In genomic region chr11:86589856-86590589, GRCh38 we compare ENCODE assay signal across 17 cellular contexts.
A peak's percentile ranks its signal among the peaks of the same experiment; 100 is the strongest.
DNase-seq lines count a peak whose midpoint lies in the region; ATAC-seq, FAIRE-seq and TF ChIP-seq lines count a peak whose summit lies in the region.
"Had no signal": no experiment of that assay in that cellular context is flagged by ENCODE, and none has a peak within 500 bp of the region (broad histone marks: within the 10 kb centered on the region; RNA-seq: fewer than 3 reads in every experiment).

No MANE protein-coding gene starts in this region.

- H3K4me2 ChIP-seq in K562 (ENCODE audit: insufficient read depth, low read length) (no peak overlapping the region), neuronal stem cell (ENCODE audit: insufficient read depth, low read length, poor library complexity, severe bottlenecking) (no peak overlapping the region)

- H3K9me1 ChIP-seq in K562 (ENCODE audit: control insufficient read depth, insufficient read depth, low read length): no peaks in the 10 kb centered on the region

- H3K23ac ChIP-seq in neuronal stem cell (ENCODE audit: low read depth, low read length, poor library complexity): no peak overlapping the region

- no peak for FAIRE-seq in K562 (lab: Jason Lieb, UNC)
- FAIRE-seq: A204.1, GM12878 had no signal

- BruUV-seq in Calu3 (replicated peaks; lab: Mats Ljungman, UMichigan) (no TSS peak), K562 (replicated peaks; lab: Mats Ljungman, UMichigan) (no TSS peak), A673 (replicated peaks; lab: Mats Ljungman, UMichigan) (no TSS peak)

- peaks cover 3% of the 10 kb centered on the region for H3K9me3 Mint-ChIP-seq in activated CD4-positive, alpha-beta T cell treated with anti-CD3 and anti-CD28 coated beads, Interleukin-2, amount 10 ng/mL, durations not matched to agents 24 days and 14 days
- no peaks in the 10 kb centered on the region for H3K9me3 Mint-ChIP-seq in activated CD4-positive, alpha-beta T cell treated with anti-CD3 and anti-CD28 coated beads, Interleukin-2, amount 10 ng/mL, durations not matched to agents 7 days and 5 days
- no peaks in the 10 kb centered on the region for H3K9me3 Mint-ChIP-seq in Calu3 (ENCODE audit: low read depth, unreplicated experiment)

- TF ChIP-seq CTCF in Calu3 (IDR thresholded peaks at IDR 0.05; ENCODE audit: unreplicated experiment): no peak
- TF ChIP-seq CTCF in K562 (IDR thresholded peaks at IDR 0.05 in 2 of 3, conservative IDR thresholded peaks at IDR 0.05 in 1 of 3; ENCODE audit: insufficient read depth in 2 of 3, low read depth in 1 of 3, low read length in 3 of 3): no peak
- no peak for TF ChIP-seq CTCF in A673 (conservative IDR thresholded peaks at IDR 0.05; ENCODE audit: low read depth, low read length)

- ATAC-seq in K562: 0 out of 3 replicates have a peak, but pooled peaks have one; percentile 20
- ATAC-seq: GM12878 had no signal

- H2BK5ac ChIP-seq in neuronal stem cell (ENCODE audit: low read length): peak overlapping the region; percentile 61

- no peak overlapping the region for H4K8ac ChIP-seq in neuronal stem cell (ENCODE audit: low read depth, low read length)

- no peak overlapping the region for H2BK120ac ChIP-seq in neuronal stem cell (ENCODE audit: low read depth, low read length)

- no peaks in the 10 kb centered on the region for H3K9me3 ChIP-seq in K562 (replicated peaks; ENCODE audit: control insufficient read depth, insufficient read depth, low read depth, low read length)
- H3K9me3 ChIP-seq in neuronal stem cell (replicated peaks in 1 of 2; ENCODE audit: control insufficient read depth in 2 of 2, insufficient read depth in 1 of 2, low read depth in 1 of 2, low read length in 2 of 2): no peaks in the 10 kb centered on the region
- H3K9me3 ChIP-seq in A673 (ENCODE audit: low read depth, low read length, poor library complexity, severe bottlenecking): no peaks in the 10 kb centered on the region

- no peaks in the 10 kb centered on the region for H3K79me2 ChIP-seq in K562 (ENCODE audit: control insufficient read depth, insufficient read depth, low read length)

- TF ChIP-seq RAD21 in K562 (CRISPR knock-in tag; conservative IDR thresholded peaks at IDR 0.05 in 1 of 2, IDR thresholded peaks at IDR 0.05 in 1 of 2): no peak

- H3K27me3 ChIP-seq in K562 (ENCODE audit: control insufficient read depth in 2 of 2, insufficient read depth in 2 of 2, low read length in 2 of 2): peaks cover 0 to 5% of the 10 kb centered on the region in 2 experiments; a peak in 1 of 5 replicates
- H3K27me3 ChIP-seq in neuronal stem cell (ENCODE audit: control insufficient read depth in 3 of 3, insufficient read depth in 3 of 3, low read depth in 1 of 3, low read length in 3 of 3): no peaks in the 10 kb centered on the region
- no peaks in the 10 kb centered on the region for H3K27me3 ChIP-seq in A673 (replicated peaks; ENCODE audit: insufficient read depth, low read depth, low read length, poor library complexity)

- H3K27ac ChIP-seq in K562 (ENCODE audit: extremely low read depth, low read depth, low read length): no peak overlapping the region
- H3K27ac ChIP-seq in neuronal stem cell (replicated peaks; ENCODE audit: low read length): peak overlapping the region; percentile 98
- H3K27ac ChIP-seq in A673 (ENCODE audit: low read depth, low read length, poor library complexity, severe bottlenecking): no peak overlapping the region
- H3K27ac ChIP-seq: GM23248 had no signal

- POLR2A ChIA-PET in activated CD4-positive, alpha-beta T cell treated with anti-CD3 and anti-CD28 coated beads, Interleukin-2, amount 10 ng/mL, durations not matched to agents 7 days and 5 days (lab: Charles Lee): no interaction called here
- POLR2A ChIA-PET in K562 (lab: Yijun Ruan, JAX) (interaction anchor here (0.6 to 1.0 kb wide), 3 partner anchors 18 to 111 kb away, joined by 3 read pairs; no protein-coding TSS in a partner anchor), A673 (lab: Charles Lee; ENCODE audit: low non-redundant PET) (no interaction called here)

- intact Hi-C loops in activated CD4-positive, alpha-beta T cell treated with anti-CD3 and anti-CD28 coated beads, Interleukin-2, amount 10 ng/mL, durations not matched to agents 24 days and 14 days (cut with micrococcal nuclease): no loop called here
- intact Hi-C loops in Calu3 (cut with micrococcal nuclease; ENCODE audit: unreplicated experiment): loop anchor here (10.0 kb wide), 1 partner anchor 65 kb away; no protein-coding TSS in a partner anchor
- intact Hi-C loops in K562 (cut with micrococcal nuclease): no loop called here
- intact Hi-C loops in A673 (cut with micrococcal nuclease; ENCODE audit: unreplicated experiment): no loop called here

- H3K4me1 ChIP-seq in K562 (replicated peaks in 1 of 2; ENCODE audit: control insufficient read depth in 2 of 2, insufficient read depth in 2 of 2, low read length in 2 of 2): peaks cover 2 to 11% of the 10 kb centered on the region in 2 experiments; a peak in 3 of 5 replicates
- H3K4me1 ChIP-seq in neuronal stem cell (ENCODE audit: control insufficient read depth in 2 of 2, insufficient read depth in 1 of 2, low read depth in 1 of 2, low read length in 2 of 2): peaks cover 60 to 63% of the 10 kb centered on the region in 2 donors
- peaks cover 12% of the 10 kb centered on the region for H3K4me1 ChIP-seq in A673 (ENCODE audit: insufficient read depth, low read length, poor library complexity, severe bottlenecking)

- peak overlapping the region; percentile 84 for H3K18ac ChIP-seq in neuronal stem cell (ENCODE audit: low read length)

- peak overlapping the region in 1 of 2 experiments; percentile 48; a peak in 1 of 4 replicates for H3K9ac ChIP-seq in K562 (ENCODE audit: insufficient read depth in 1 of 2, low read depth in 2 of 2, low read length in 2 of 2)
- no peak overlapping the region for H3K9ac ChIP-seq in neuronal stem cell (ENCODE audit: low read depth, low read length, poor library complexity)
- H3K9ac ChIP-seq: GM23248 had no signal

- peaks cover 3% of the 10 kb centered on the region for H3K79me1 ChIP-seq in neuronal stem cell (ENCODE audit: low read depth, low read length)

- H3K36me3 Mint-ChIP-seq in activated CD4-positive, alpha-beta T cell treated with anti-CD3 and anti-CD28 coated beads, Interleukin-2, amount 10 ng/mL, durations not matched to agents 24 days and 14 days (ENCODE audit: low read depth): peaks cover 5% of the 10 kb centered on the region
- peaks cover 3% of the 10 kb centered on the region for H3K36me3 Mint-ChIP-seq in activated CD4-positive, alpha-beta T cell treated with anti-CD3 and anti-CD28 coated beads, Interleukin-2, amount 10 ng/mL, durations not matched to agents 7 days and 5 days (ENCODE audit: low read depth)
- H3K36me3 Mint-ChIP-seq in Calu3 (ENCODE audit: insufficient read depth, unreplicated experiment): peaks cover 12% of the 10 kb centered on the region
- H3K36me3 Mint-ChIP-seq: CD4-positive, CD25-positive, alpha-beta regulatory T cell had no signal

- 8% methylated on average over 7 of the region's 7 CpGs for WGBS in K562 (ENCODE audit: insufficient coverage, low coverage, missing lambda C conversion rate)
- no CpG with 5 or more reads among the region's 7 CpGs for WGBS in neuronal stem cell (ENCODE audit: extremely low coverage in 2 of 2, insufficient read length in 2 of 2, insufficient replicate concordance in 1 of 2), 2 donors

- no peaks in the 10 kb centered on the region for H3K27me3 Mint-ChIP-seq in activated CD4-positive, alpha-beta T cell treated with anti-CD3 and anti-CD28 coated beads, Interleukin-2, amount 10 ng/mL, durations not matched to agents 24 days and 14 days
- H3K27me3 Mint-ChIP-seq in activated CD4-positive, alpha-beta T cell treated with anti-CD3 and anti-CD28 coated beads, Interleukin-2, amount 10 ng/mL, durations not matched to agents 7 days and 5 days: no peaks in the 10 kb centered on the region
- H3K27me3 Mint-ChIP-seq in Calu3 (ENCODE audit: unreplicated experiment): no peaks in the 10 kb centered on the region
- H3K27me3 Mint-ChIP-seq: CD4-positive, CD25-positive, alpha-beta regulatory T cell had no signal

- CTCF ChIA-PET in activated CD4-positive, alpha-beta T cell treated with anti-CD3 and anti-CD28 coated beads, Interleukin-2, amount 10 ng/mL, durations not matched to agents 7 days and 5 days (lab: Charles Lee): interaction anchor here (1.6 kb wide), 1 partner anchor 28 kb away, joined by 3 read pairs; no protein-coding TSS in a partner anchor
- CTCF ChIA-PET in Calu3 (lab: Charles Lee): no interaction called here
- CTCF ChIA-PET in K562 (lab: Yijun Ruan, JAX; ENCODE audit: low intra/inter-chr PET ratio): no interaction called here
- CTCF ChIA-PET in A673 (lab: Charles Lee): interaction anchor here (0.8 kb wide), 1 partner anchor 18 kb away, joined by 4 read pairs; no protein-coding TSS in a partner anchor

- H3K4me1 Mint-ChIP-seq in activated CD4-positive, alpha-beta T cell treated with anti-CD3 and anti-CD28 coated beads, Interleukin-2, amount 10 ng/mL, durations not matched to agents 24 days and 14 days: peaks cover 47% of the 10 kb centered on the region
- H3K4me1 Mint-ChIP-seq in activated CD4-positive, alpha-beta T cell treated with anti-CD3 and anti-CD28 coated beads, Interleukin-2, amount 10 ng/mL, durations not matched to agents 7 days and 5 days: peaks cover 14% of the 10 kb centered on the region
- peaks cover 38% of the 10 kb centered on the region for H3K4me1 Mint-ChIP-seq in Calu3 (ENCODE audit: low read depth, unreplicated experiment)

- H3K4ac ChIP-seq in neuronal stem cell (ENCODE audit: low read length): no peak overlapping the region

- no peak for TF ChIP-seq POLR2A in K562 (conservative IDR thresholded peaks at IDR 0.05)

- peak overlapping the region; percentile 67 for H3K27ac Mint-ChIP-seq in activated CD4-positive, alpha-beta T cell treated with anti-CD3 and anti-CD28 coated beads, Interleukin-2, amount 10 ng/mL, durations not matched to agents 24 days and 14 days
- no peak overlapping the region for H3K27ac Mint-ChIP-seq in activated CD4-positive, alpha-beta T cell treated with anti-CD3 and anti-CD28 coated beads, Interleukin-2, amount 10 ng/mL, durations not matched to agents 7 days and 5 days
- H3K27ac Mint-ChIP-seq in Calu3 (ENCODE audit: unreplicated experiment): peak overlapping the region; percentile 40
- H3K27ac Mint-ChIP-seq: CD4-positive, CD25-positive, alpha-beta regulatory T cell had no signal

- no peak overlapping the region for H3K4me3 Mint-ChIP-seq in activated CD4-positive, alpha-beta T cell treated with anti-CD3 and anti-CD28 coated beads, Interleukin-2, amount 10 ng/mL, durations not matched to agents 24 days and 14 days
- no peak overlapping the region for H3K4me3 Mint-ChIP-seq in activated CD4-positive, alpha-beta T cell treated with anti-CD3 and anti-CD28 coated beads, Interleukin-2, amount 10 ng/mL, durations not matched to agents 7 days and 5 days
- H3K4me3 Mint-ChIP-seq in Calu3 (ENCODE audit: low read depth, unreplicated experiment): no peak overlapping the region
- H3K4me3 Mint-ChIP-seq: CD4-positive, CD25-positive, alpha-beta regulatory T cell had no signal

- no peak for TF ChIP-seq EP300 in K562 (IDR thresholded peaks at IDR 0.05; ENCODE audit: low read length)

- H4K91ac ChIP-seq in neuronal stem cell (ENCODE audit: low read depth, low read length, poor library complexity): peak overlapping the region; percentile 56

- in situ Hi-C loops in K562 (cut with MboI): no loop called here

- no peak overlapping the region for H2BK12ac ChIP-seq in neuronal stem cell (ENCODE audit: low read length)

- H3K14ac ChIP-seq in neuronal stem cell (ENCODE audit: low read length): no peak overlapping the region

- DNase-seq in activated CD4-positive, alpha-beta T cell treated with anti-CD3 and anti-CD28 coated beads, Interleukin-2, amount 10 ng/mL, durations not matched to agents 24 days and 14 days: no peak
- no peak for DNase-seq in activated CD4-positive, alpha-beta T cell treated with anti-CD3 and anti-CD28 coated beads, Interleukin-2, amount 10 ng/mL, durations not matched to agents 7 days and 5 days
- DNase-seq in Calu3 (no peak), K562 (ENCODE audit: extremely low read depth in 1 of 4, low spot score in 3 of 4) (no peak), neuronal stem cell (ENCODE audit: low spot score) (no peak), A172 (ENCODE audit: low spot score) (no peak), A673 (ENCODE audit: low spot score) (no peak)
- DNase-seq in stimulated activated naive CD4-positive, alpha-beta T cell treated with Interleukin-2 at 50 U/mL for 16 hours (lab: John Stamatoyannopoulos, UW): no peak
- DNase-seq: CD4-positive, CD25-positive, alpha-beta regulatory T cell; DMS79; GM23248; NCI-H1436 treated with DMSO at 0.1 percent for 48 hours; NCI-H2081; NCI-H526; NK-92 treated with Interleukin-12 subunit alpha and Interleukin-12 subunit beta, amount 100 ng/mL, for 24 hours had no signal

- H3K36me3 ChIP-seq in K562 (ENCODE audit: control insufficient read depth, insufficient read depth, low read length): no peaks in the 10 kb centered on the region
- H3K36me3 ChIP-seq in neuronal stem cell (replicated peaks in 1 of 2; ENCODE audit: control insufficient read depth in 2 of 2, insufficient read depth in 2 of 2, low read length in 2 of 2): no peaks in the 10 kb centered on the region
- no peaks in the 10 kb centered on the region for H3K36me3 ChIP-seq in A673 (ENCODE audit: insufficient read depth, low read length, poor library complexity, severe bottlenecking)

- H3K4me3 ChIP-seq in K562 (no peak overlapping the region), neuronal stem cell (ENCODE audit: low read length in 2 of 2) (no peak overlapping the region), A673 (ENCODE audit: low read depth, low read length, poor library complexity, severe bottlenecking) (no peak overlapping the region)
- H3K4me3 ChIP-seq: GM12878, GM23248 had no signal

- H2AK5ac ChIP-seq in neuronal stem cell (ENCODE audit: low read depth, low read length): peak overlapping the region; percentile 12

- H2AFZ ChIP-seq in K562 (ENCODE audit: low read depth, low read length) (peak overlapping the region; percentile 24; the same call in 1 of the 2 replicates), neuronal stem cell (ENCODE audit: low read length) (no peak overlapping the region)
- H2AFZ ChIP-seq: GM23248 had no signal

- no peak overlapping the region for H2BK15ac ChIP-seq in neuronal stem cell (ENCODE audit: low read length)

- 0 out of 2 replicates have a peak, but pooled peaks cover 3% of the 10 kb centered on the region for H4K20me1 ChIP-seq in K562 (replicated peaks; ENCODE audit: control insufficient read depth, insufficient read depth, low read length)

Comparison
In these comparisons a context has a peak if more than half of its experiments do, and no peak if none do; other contexts are left out.
1. CTCF ChIA-PET loops: an anchor here in activated CD4-positive, alpha-beta T cell treated with anti-CD3 and anti-CD28 coated beads, Interleukin-2, amount 10 ng/mL, durations not matched to agents 7 days and 5 days (1.6 kb wide) and A673 (0.8 kb wide); none called in Calu3 and K562.